Comparison of ENCODE assay signal across 13 cellular contexts in genomic region chr4:41538887-41539498, GRCh38. TPM values are rescaled to one million over a fixed set of nuclear protein-coding genes. Genes with fewer than 3 reads are reported as not detected.
A peak's percentile ranks its signal among the peaks of the same experiment; 100 is the strongest.
DNase-seq lines count a peak whose midpoint lies in the region; ATAC-seq, FAIRE-seq and TF ChIP-seq lines count a peak whose summit lies in the region.
"Had no signal": no experiment of that assay in that cellular context is flagged by ENCODE, and none has a peak within 500 bp of the region (broad histone marks: within the 10 kb centered on the region; RNA-seq: fewer than 3 reads in every experiment).

No MANE protein-coding gene starts in this region.

- ATAC-seq in HG03469 (IDR thresholded peaks at IDR 0.05; ENCODE audit: unreplicated experiment) = no peak
- no peak for ATAC-seq in HG03521 (IDR thresholded peaks at IDR 0.05; ENCODE audit: unreplicated experiment)

- no peaks in the 10 kb centered on the region for H3K79me2 ChIP-seq in astrocyte (ENCODE audit: insufficient read depth, low read length)

- H3K4me1 ChIP-seq in astrocyte (ENCODE audit: insufficient read depth, low read length) = peaks cover 10% of the 10 kb centered on the region
- H3K4me1 ChIP-seq in right atrium auricular region = peaks cover 0 to 78% of the 10 kb centered on the region in 2 donors
- peaks cover 0 to 50% (median 35%) of the 10 kb centered on the region in 4 donors for H3K4me1 ChIP-seq in sigmoid colon

- H4K20me1 ChIP-seq in astrocyte (ENCODE audit: insufficient read depth, low read length) = no peaks in the 10 kb centered on the region

- H3K27me3 Mint-ChIP-seq in astrocyte (ENCODE audit: low read depth, unreplicated experiment) = peaks cover under 1% of the 10 kb centered on the region
- H3K27me3 Mint-ChIP-seq: CD4-positive, CD25-positive, alpha-beta regulatory T cell had no signal

- H3K36me3 ChIP-seq in astrocyte (ENCODE audit: insufficient read depth, low read length) (no peaks in the 10 kb centered on the region), right atrium auricular region (no peaks in the 10 kb centered on the region), sigmoid colon (no peaks in the 10 kb centered on the region)
- H3K36me3 ChIP-seq: brain microvascular endothelial cell had no signal

- no peak overlapping the region for H2AFZ ChIP-seq in astrocyte (ENCODE audit: low read depth, low read length)

- TF ChIP-seq CTCF in astrocyte (IDR thresholded peaks at IDR 0.05; ENCODE audit: insufficient read depth, low read depth, low read length) (no peak), right atrium auricular region (IDR thresholded peaks at IDR 0.05) (no peak), sigmoid colon (IDR thresholded peaks at IDR 0.05) (no peak)

- 36 to 68% methylated on average over 12 of the region's 12 CpGs for WGBS in sigmoid colon, 2 donors

- TF ChIP-seq EP300 in sigmoid colon (IDR thresholded peaks at IDR 0.05) = no peak

- no peak overlapping the region for H3K27ac Mint-ChIP-seq in astrocyte (ENCODE audit: unreplicated experiment)
- H3K27ac Mint-ChIP-seq: CD4-positive, CD25-positive, alpha-beta regulatory T cell; nephron progenitor cell had no signal

- peaks cover 15% of the 10 kb centered on the region for H3K4me1 Mint-ChIP-seq in astrocyte (ENCODE audit: low read depth, unreplicated experiment)
- H3K4me1 Mint-ChIP-seq: CD4-positive, CD25-positive, alpha-beta regulatory T cell had no signal

- H3K4me3 Mint-ChIP-seq in astrocyte (ENCODE audit: unreplicated experiment) = no peak overlapping the region
- H3K4me3 Mint-ChIP-seq: CD4-positive, CD25-positive, alpha-beta regulatory T cell; nephron progenitor cell had no signal

- DNase-seq in Daoy (ENCODE audit: low read depth) = peak; percentile 32
- peak; percentile 50 for DNase-seq in astrocyte (ENCODE audit: low read depth)
- peak; percentile 65 for DNase-seq in right atrium auricular region (ENCODE audit: low spot score)
- no peak for DNase-seq in sigmoid colon
- DNase-seq in LoVo (ENCODE audit: low spot score) = no peak
- no peak for DNase-seq in CD1c-positive myeloid dendritic cell (ENCODE audit: extremely low spot score)
- DNase-seq: brain microvascular endothelial cell; CD4-positive, CD25-positive, alpha-beta regulatory T cell; nephron progenitor cell had no signal

- no peaks in the 10 kb centered on the region for H3K36me3 Mint-ChIP-seq in astrocyte (ENCODE audit: low read depth, unreplicated experiment)
- H3K36me3 Mint-ChIP-seq: CD4-positive, CD25-positive, alpha-beta regulatory T cell had no signal

- no peaks in the 10 kb centered on the region for H3K9me3 Mint-ChIP-seq in astrocyte (ENCODE audit: unreplicated experiment)
- H3K9me3 Mint-ChIP-seq: nephron progenitor cell had no signal

- no peak for FAIRE-seq in astrocyte (lab: Jason Lieb, UNC)

- H3K27ac ChIP-seq in astrocyte (ENCODE audit: low read depth, low read length) = no peak overlapping the region
- peak overlapping the region; percentile 89 to 90 for H3K27ac ChIP-seq in right atrium auricular region
- H3K27ac ChIP-seq in sigmoid colon = peak overlapping the region; percentile 59 to 79 (median 76)
- H3K27ac ChIP-seq: brain microvascular endothelial cell, KMS-11 had no signal

- TF ChIP-seq POLR2A in sigmoid colon (IDR thresholded peaks at IDR 0.05) = no peak

- intact Hi-C loops in sigmoid colon (cut with DNase I) = loop anchor here (5.0 kb wide), 1 partner anchor 177 kb away; no protein-coding TSS in a partner anchor

- no peaks in the 10 kb centered on the region for H3K9me3 ChIP-seq in astrocyte (ENCODE audit: insufficient read depth, low read depth, low read length)
- H3K9me3 ChIP-seq in right atrium auricular region = no peaks in the 10 kb centered on the region
- H3K9me3 ChIP-seq in sigmoid colon = no peaks in the 10 kb centered on the region

- no peak overlapping the region for H3K9ac ChIP-seq in astrocyte (ENCODE audit: low read length)
- H3K9ac ChIP-seq: KMS-11 had no signal

- peak overlapping the region; percentile 72 for H3K4me2 ChIP-seq in astrocyte (ENCODE audit: low read length)
- H3K4me2 ChIP-seq: KMS-11 had no signal

- H3K4me3 ChIP-seq in astrocyte (ENCODE audit: insufficient read depth, low read depth, low read length) (no peak overlapping the region), right atrium auricular region (peak overlapping the region; percentile 24 to 42), sigmoid colon (peak overlapping the region in 3 of 4 donors; percentile 8 to 22 (median 12))

- H3K27me3 ChIP-seq in astrocyte (ENCODE audit: insufficient read depth, low read length) (no peaks in the 10 kb centered on the region), right atrium auricular region (no peaks in the 10 kb centered on the region), sigmoid colon (no peaks in the 10 kb centered on the region)

RNA-seq across cellular contexts. Expression of gene LIMCH1, which starts 1.0 kb away (rescaled TPM):
- 30.2 and 40.7 TPM in 2 replicates for total RNA-seq in Daoy (2014; rRNA removed; shearing (Covaris generic))
- total RNA-seq in astrocyte (3.2 and 7.1 TPM in 2 replicates), right atrium auricular region (100 to 1,000 TPM in 1 of 2 donors, 10 to 100 TPM in 1; 76.1 to 101 TPM), sigmoid colon (10 to 100 TPM in 3 of 4 donors, 1 to 10 TPM in 1; 6.7 to 26.0 (median 14.2) TPM)
- polyA plus RNA-seq in sigmoid colon = 1 to 10 TPM in 2 of 3 donors, under 1 TPM in 1; 0.46 to 3.9 (median 3.0) TPM
- total RNA-seq: T-helper 1 cell treated with Interleukin-12 subunit alpha and Interleukin-12 subunit beta and Interleukin-4 antibody, amounts not matched to agents 30 ng/mL and 1 ng/mL, for 36 hours had no signal
- polyA plus RNA-seq: CD4-positive, CD25-positive, alpha-beta regulatory T cell had no signal

Comparison
In these comparisons a context has a peak if more than half of its experiments do, and no peak if none do; other contexts are left out.
1. DNase-seq: peak in Daoy (single experiment), astrocyte (single experiment) and right atrium auricular region (single experiment); none in sigmoid colon (single experiment), LoVo (single experiment) and CD1c-positive myeloid dendritic cell (single experiment).